In genomic region chr2:173822889-173823485, GRCh38 we compare ENCODE assay signal across 24 cellular contexts.
"Had no signal": no experiment of that assay in that cellular context is flagged by ENCODE, and none has a peak within 500 bp of the region (broad histone marks: within the 10 kb centered on the region; RNA-seq: fewer than 3 reads in every experiment).

No MANE protein-coding gene starts in this region.

- H3K4me3 Mint-ChIP-seq: activated B cell treated with CpG ODN at 0.5 μM for 24 hours; activated CD4-positive, alpha-beta T cell treated with anti-CD3 and anti-CD28 coated beads, Interleukin-2, amount 10 ng/mL, durations not matched to agents 24 days and 14 days; activated CD8-positive, alpha-beta memory T cell treated with anti-CD3 and anti-CD28 coated beads, Interleukin-2, amount 10 ng/mL, durations not matched to agents 7 days and 5 days; activated naive CD4-positive, alpha-beta T cell treated with anti-CD3 and anti-CD28 coated beads, Interleukin-2, amount 50 U/mL, for 24 hours; activated T-cell treated with anti-CD3 and anti-CD28 coated beads, Interleukin-2, amount 50 U/mL, for 24 hours; activated T-helper 1 cell treated with anti-CD3 and anti-CD28 coated beads, Interleukin-12 subunit alpha, Interleukin-12 subunit beta, Interleukin-2, Interleukin-4 antibody, amounts not matched to agents 30 ng/mL and 10 ng/mL and 1 ng/mL, durations not matched to agents 14 hours and 24 hours and 36 hours; central memory CD8-positive, alpha-beta T cell; T-helper 17 cell had no signal

- H3K9me3 Mint-ChIP-seq: activated B cell treated with CpG ODN at 0.5 μM for 24 hours; activated CD4-positive, alpha-beta T cell treated with anti-CD3 and anti-CD28 coated beads, Interleukin-2, amount 10 ng/mL, durations not matched to agents 24 days and 14 days; activated naive CD4-positive, alpha-beta T cell treated with anti-CD3 and anti-CD28 coated beads, Interleukin-2, amount 50 U/mL, for 24 hours; activated T-cell treated with anti-CD3 and anti-CD28 coated beads, Interleukin-2, amount 50 U/mL, for 24 hours; activated T-helper 1 cell treated with anti-CD3 and anti-CD28 coated beads, Interleukin-12 subunit alpha, Interleukin-12 subunit beta, Interleukin-2, Interleukin-4 antibody, amounts not matched to agents 30 ng/mL and 10 ng/mL and 1 ng/mL, durations not matched to agents 14 hours and 24 hours and 36 hours; central memory CD8-positive, alpha-beta T cell had no signal

- H3K4me3 ChIP-seq: ascending aorta, body of pancreas had no signal

- H3K4me1 Mint-ChIP-seq: activated B cell treated with CpG ODN at 0.5 μM for 24 hours; activated CD4-positive, alpha-beta T cell treated with anti-CD3 and anti-CD28 coated beads, Interleukin-2, amount 10 ng/mL, durations not matched to agents 24 days and 14 days; activated CD8-positive, alpha-beta memory T cell treated with anti-CD3 and anti-CD28 coated beads, Interleukin-2, amount 10 ng/mL, durations not matched to agents 7 days and 5 days; activated naive CD4-positive, alpha-beta T cell treated with anti-CD3 and anti-CD28 coated beads, Interleukin-2, amount 50 U/mL, for 24 hours; central memory CD8-positive, alpha-beta T cell; T-helper 17 cell had no signal

- DNase-seq: activated B cell treated with CpG ODN at 0.5 μM for 24 hours; activated CD4-positive, alpha-beta T cell treated with anti-CD3 and anti-CD28 coated beads for 1 hour; activated CD4-positive, alpha-beta T cell treated with anti-CD3 and anti-CD28 coated beads, Interleukin-2, amount 10 ng/mL, durations not matched to agents 24 days and 14 days; activated CD4-positive, alpha-beta T cell treated with anti-CD3 and anti-CD28 coated beads, Interleukin-2, amount 50 U/mL, for 48 hours; activated CD8-positive, alpha-beta memory T cell treated with anti-CD3 and anti-CD28 coated beads, Interleukin-2, amount 10 ng/mL, durations not matched to agents 7 days and 5 days; activated effector memory CD4-positive, alpha-beta T cell treated with Interleukin-2 at 50 U/mL for 16 hours; activated naive CD4-positive, alpha-beta T cell; activated T-cell treated with anti-CD3 and anti-CD28 coated beads, Interleukin-2, amount 50 U/mL, for 24 hours; body of pancreas; NCI-H1048; NCI-H146; NCI-H187 treated with DMSO at 0.1 percent for 48 hours; NCI-H2081 treated with DMSO at 0.1 percent for 48 hours; NCI-H510A treated with DMSO at 0.1 percent for 48 hours; NCI-H69; NK-92 treated with Interleukin-12 subunit alpha and Interleukin-12 subunit beta, amount 100 ng/mL, for 24 hours; SIG-M5; T-helper 17 cell; T-helper 9 cell had no signal

- H3K27ac Mint-ChIP-seq: activated B cell treated with CpG ODN at 0.5 μM for 24 hours; activated CD4-positive, alpha-beta T cell treated with anti-CD3 and anti-CD28 coated beads, Interleukin-2, amount 10 ng/mL, durations not matched to agents 24 days and 14 days; activated CD8-positive, alpha-beta memory T cell treated with anti-CD3 and anti-CD28 coated beads, Interleukin-2, amount 10 ng/mL, durations not matched to agents 7 days and 5 days; activated T-cell treated with anti-CD3 and anti-CD28 coated beads, Interleukin-2, amount 50 U/mL, for 24 hours; activated T-helper 1 cell treated with anti-CD3 and anti-CD28 coated beads, Interleukin-12 subunit alpha, Interleukin-12 subunit beta, Interleukin-2, Interleukin-4 antibody, amounts not matched to agents 30 ng/mL and 10 ng/mL and 1 ng/mL, durations not matched to agents 14 hours and 24 hours and 36 hours; T-helper 17 cell had no signal

- H3K36me3 Mint-ChIP-seq: activated CD8-positive, alpha-beta memory T cell treated with anti-CD3 and anti-CD28 coated beads, Interleukin-2, amount 10 ng/mL, durations not matched to agents 7 days and 5 days; activated naive CD4-positive, alpha-beta T cell treated with anti-CD3 and anti-CD28 coated beads, Interleukin-2, amount 50 U/mL, for 24 hours had no signal

- H3K4me1 ChIP-seq: ascending aorta, body of pancreas had no signal

- H3K4me2 ChIP-seq: KMS-11 had no signal

- H3K27me3 ChIP-seq: ascending aorta, body of pancreas had no signal

- H3K9me3 ChIP-seq: ascending aorta, body of pancreas had no signal

- ATAC-seq: activated CD8-positive, alpha-beta memory T cell treated with anti-CD3 and anti-CD28 coated beads, Interleukin-2, amount 10 ng/mL, durations not matched to agents 7 days and 5 days; body of pancreas; T-helper 17 cell had no signal

- H3K27ac ChIP-seq: ascending aorta, body of pancreas, KMS-11 had no signal

- H3K36me3 ChIP-seq: ascending aorta had no signal
